ENCODE assay signal across 8 cellular contexts in the genomic region with DNA sequence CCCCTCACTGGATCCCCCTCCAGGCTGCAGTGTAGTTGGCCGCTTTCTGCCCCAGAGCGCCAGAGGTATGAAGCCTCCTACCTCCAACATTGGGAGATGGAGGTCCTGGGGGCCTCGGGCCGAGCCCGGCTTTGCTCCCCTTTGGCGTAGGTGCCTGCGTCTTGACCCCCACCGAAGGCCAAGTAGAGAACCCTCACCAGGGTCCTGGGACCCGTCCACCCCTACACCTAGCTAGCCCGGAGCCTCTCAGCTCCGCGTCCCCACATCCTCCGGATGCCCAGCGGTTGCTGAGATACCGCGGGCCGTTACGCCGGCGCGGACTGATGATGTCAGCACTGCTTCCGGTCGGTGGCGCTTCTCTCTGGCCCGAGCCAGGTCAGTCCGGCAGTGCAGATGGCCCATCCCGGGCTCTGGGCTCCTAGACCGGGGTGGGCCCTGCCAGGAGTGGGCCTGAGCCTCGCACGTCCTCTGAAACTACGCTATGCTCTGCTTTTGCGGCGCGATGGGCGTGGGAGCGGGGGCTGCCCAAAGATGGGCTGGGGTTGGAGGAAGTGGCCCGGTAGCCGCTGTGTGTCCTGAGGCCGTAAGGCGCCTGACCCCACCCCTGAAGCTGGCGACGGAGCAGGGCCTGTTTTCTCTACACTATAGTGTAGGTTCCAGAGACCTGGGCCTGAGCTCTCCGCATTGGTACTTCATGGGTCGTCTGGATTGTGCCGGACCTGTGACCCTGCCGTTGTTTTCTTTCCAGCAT. TPM values are rescaled to one million over a fixed set of nuclear protein-coding genes. Genes with fewer than 3 reads are reported as not detected.
DNase-seq lines count a peak whose midpoint lies in the region; ATAC-seq, FAIRE-seq and TF ChIP-seq lines count a peak whose summit lies in the region.

Gene GLB1L (minus strand): TSS at position 297 of the 751 bp plus-strand sequence. CDS start 1,871 bp downstream, outside the sequence.
A gene with protein sequence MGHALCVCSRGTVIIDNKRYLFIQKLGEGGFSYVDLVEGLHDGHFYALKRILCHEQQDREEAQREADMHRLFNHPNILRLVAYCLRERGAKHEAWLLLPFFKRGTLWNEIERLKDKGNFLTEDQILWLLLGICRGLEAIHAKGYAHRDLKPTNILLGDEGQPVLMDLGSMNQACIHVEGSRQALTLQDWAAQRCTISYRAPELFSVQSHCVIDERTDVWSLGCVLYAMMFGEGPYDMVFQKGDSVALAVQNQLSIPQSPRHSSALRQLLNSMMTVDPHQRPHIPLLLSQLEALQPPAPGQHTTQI (plus strand): TSS at position 332 of the 751 bp plus-strand sequence. CDS start 521 bp downstream, outside the sequence.

- DNase-seq in DMS 273 treated with DMSO at 0.1 percent for 48 hours (lab: John Stamatoyannopoulos, UW), result peak; percentile 34
- peak; percentile 97 for DNase-seq in HTR-8/SVneo (ENCODE audit: insufficient read length, low spot score)
- DNase-seq in OCI-LY7 (ENCODE audit: low spot score), result peak; percentile 94
- peak; percentile 84 for DNase-seq in activated T-cell treated with anti-CD3 and anti-CD28 coated beads, Interleukin-2, amount 50 U/mL, for 4 hours
- DNase-seq in stimulated activated CD8-positive, alpha-beta memory T cell treated with anti-CD3 and anti-CD28 coated beads, Interleukin-7, amount 100 ng/mL, for 1 hour (ENCODE audit: low read depth in 2 of 2), result peak; percentile 81 to 83

- FAIRE-seq in HTR-8/SVneo (lab: Jason Lieb, UNC), result peak; percentile 89

- H3K4me2 ChIP-seq in OCI-LY7 (ENCODE audit: low read length), result peak within 1 kb of the TSS; percentile 93

- no peaks in the 10 kb centered on the region for H4K20me1 ChIP-seq in OCI-LY7 (ENCODE audit: insufficient read depth, low read length)

- H3K4me1 Mint-ChIP-seq in activated T-cell treated with anti-CD3 and anti-CD28 coated beads, Interleukin-2, amount 50 U/mL, for 4 hours (ENCODE audit: low read depth), result peaks cover 57% of the 10 kb centered on the region

- TF ChIP-seq CTCF in OCI-LY7 (conservative IDR thresholded peaks at IDR 0.05; ENCODE audit: low read length), result no peak

- TSS peak; percentile 85 for BruUV-seq in OCI-LY7 (replicated peaks; lab: Mats Ljungman, UMichigan)

- peaks cover 33% of the 10 kb centered on the region for H3K36me3 ChIP-seq in OCI-LY7 (ENCODE audit: insufficient read depth, low read length)
- H3K36me3 ChIP-seq in muscle layer of duodenum (ENCODE audit: control insufficient read depth in 1 of 2, insufficient read depth in 2 of 2, low read length in 2 of 2), result peaks cover 14 to 28% of the 10 kb centered on the region in 2 donors

- H3K27ac ChIP-seq in OCI-LY7 (ENCODE audit: low read depth, low read length, poor library complexity, severe bottlenecking) (peak within 1 kb of the TSS; percentile 96), muscle layer of duodenum (ENCODE audit: low read length) (peak within 1 kb of the TSS; percentile 95)

- H3K79me2 ChIP-seq in OCI-LY7 (ENCODE audit: insufficient read depth, low read depth, low read length), result peaks cover 31% of the 10 kb centered on the region; the same call in 1 of the 2 replicates

- POLR2A ChIA-PET in OCI-LY7 (lab: Charles Lee), result interaction anchor here (0.5 to 2.7 kb wide), 14 partner anchors 8 to 143 kb away, joined by 3 to 28 read pairs (median 4); partner anchors contain the start of genes ANKZF1, ATG9A, CNPPD1 and DNAJB2

- peaks cover 13% of the 10 kb centered on the region for H3K36me3 Mint-ChIP-seq in activated T-cell treated with anti-CD3 and anti-CD28 coated beads, Interleukin-2, amount 50 U/mL, for 4 hours (ENCODE audit: insufficient read depth)

- H3K9me3 ChIP-seq in OCI-LY7 (ENCODE audit: low read length) (no peaks in the 10 kb centered on the region), muscle layer of duodenum (ENCODE audit: control insufficient read depth in 1 of 2, low read length in 2 of 2) (no peaks in the 10 kb centered on the region)

- peaks cover 54% of the 10 kb centered on the region for H3K4me1 ChIP-seq in OCI-LY7 (ENCODE audit: insufficient read depth, low read length, poor library complexity, severe bottlenecking)
- peaks cover 29 to 47% of the 10 kb centered on the region in 2 donors for H3K4me1 ChIP-seq in muscle layer of duodenum (ENCODE audit: control insufficient read depth in 1 of 2, insufficient read depth in 2 of 2, low read length in 2 of 2)

- H3K27me3 Mint-ChIP-seq in activated T-cell treated with anti-CD3 and anti-CD28 coated beads, Interleukin-2, amount 50 U/mL, for 4 hours (ENCODE audit: low read depth), result no peaks in the 10 kb centered on the region

- peak; percentile 69 for ATAC-seq in GM21390 (IDR thresholded peaks at IDR 0.05; ENCODE audit: unreplicated experiment)
- ATAC-seq in activated T-cell treated with anti-CD3 and anti-CD28 coated beads, Interleukin-2, amount 50 U/mL, for 4 hours, result peak; percentile 77 to 78
- peak; percentile 56 for ATAC-seq in esophagus mucosa

- CTCF ChIA-PET in OCI-LY7 (lab: Charles Lee; ENCODE audit: unreplicated experiment), result interaction anchor here (0.5 to 1.0 kb wide), 3 partner anchors 50 to 243 kb away, joined by 3 to 10 read pairs (median 3); no protein-coding TSS in a partner anchor

- no peaks in the 10 kb centered on the region for H3K27me3 ChIP-seq in muscle layer of duodenum (ENCODE audit: low read depth, low read length)

- H3K4me3 ChIP-seq in OCI-LY7 (ENCODE audit: low read depth, low read length, poor library complexity, severe bottlenecking) (peak within 1 kb of the TSS; percentile 84), muscle layer of duodenum (ENCODE audit: low read depth in 1 of 2, low read length in 2 of 2) (peak within 1 kb of the TSS; percentile 83 to 87)

- intact Hi-C loops in OCI-LY7 (cut with micrococcal nuclease; ENCODE audit: unreplicated experiment), result loop anchor here (1.0 kb wide), 1 partner anchor 38 kb away; no protein-coding TSS in a partner anchor

- H2AFZ ChIP-seq in OCI-LY7 (ENCODE audit: low read length), result peak within 1 kb of the TSS; percentile 75

- no peaks in the 10 kb centered on the region for H3K9me3 Mint-ChIP-seq in activated T-cell treated with anti-CD3 and anti-CD28 coated beads, Interleukin-2, amount 50 U/mL, for 4 hours

- H3K4me3 Mint-ChIP-seq in activated T-cell treated with anti-CD3 and anti-CD28 coated beads, Interleukin-2, amount 50 U/mL, for 4 hours, result peak within 1 kb of the TSS; percentile 97

- H3K9me2 ChIP-seq in OCI-LY7 (ENCODE audit: insufficient read depth, low read length), result no peaks in the 10 kb centered on the region

RNA-seq across cellular contexts. Expression of gene GLB1L, which starts in this region (rescaled TPM):
- total RNA-seq in OCI-LY7 (2014; rRNA removed; shearing (Covaris generic)), result 2.7 and 8.6 TPM in 2 replicates
- 6.4 and 6.9 TPM in 2 replicates for total RNA-seq in OCI-LY7 (2022)
- total RNA-seq in activated T-cell treated with anti-CD3 and anti-CD28 coated beads, Interleukin-2, amount 50 U/mL, for 4 hours, result 1 to 10 TPM; 2.3 to 3.2 (median 3.0) TPM
- total RNA-seq in esophagus mucosa, result 2.4 TPM

RNA-seq across cellular contexts. Expression of the second gene that starts in this region (rescaled TPM):
- total RNA-seq in OCI-LY7 (2014; rRNA removed; shearing (Covaris generic)), result 19.6 and 23.4 TPM in 2 replicates
- 39.5 and 42.8 TPM in 2 replicates for total RNA-seq in OCI-LY7 (2022)
- total RNA-seq in activated T-cell treated with anti-CD3 and anti-CD28 coated beads, Interleukin-2, amount 50 U/mL, for 4 hours, result 10 to 100 TPM; 19.1 to 21.3 (median 21.0) TPM
- total RNA-seq in esophagus mucosa, result 30.0 TPM

Comparison
In these comparisons a context has a peak if more than half of its experiments do, and no peak if none do; other contexts are left out.
1. Peak in every context shown above with its lines: DNase-seq, ATAC-seq, H3K4me3 ChIP-seq and H3K27ac ChIP-seq.
2. DNase-seq: peak in every context shown above with its lines; median percentile 97 in HTR-8/SVneo; 94 in OCI-LY7; 84 in activated T-cell treated with anti-CD3 and anti-CD28 coated beads, Interleukin-2, amount 50 U/mL, for 4 hours; 82 in stimulated activated CD8-positive, alpha-beta memory T cell treated with anti-CD3 and anti-CD28 coated beads, Interleukin-7, amount 100 ng/mL, for 1 hour; 34 in DMS 273 treated with DMSO at 0.1 percent for 48 hours.